21 cellular contexts compared by ENCODE assay signal in genomic region chr11:30356388-30356787, GRCh38.
"Had no signal": no experiment of that assay in that cellular context is flagged by ENCODE, and none has a peak within 500 bp of the region (broad histone marks: within the 10 kb centered on the region; RNA-seq: fewer than 3 reads in every experiment).

No MANE protein-coding gene starts in this region.

- H3K27ac ChIP-seq: colonic mucosa, esophagus muscularis mucosa, foreskin keratinocyte, gastroesophageal sphincter, heart right ventricle, left lung, lower lobe of right lung had no signal

- H3K9me3 ChIP-seq: colonic mucosa, esophagus muscularis mucosa, gastroesophageal sphincter, left lung, lower lobe of right lung, mucosa of descending colon had no signal

- H3K4me1 ChIP-seq: colonic mucosa, left lung, lower lobe of right lung had no signal

- H3K27me3 ChIP-seq: colonic mucosa, esophagus muscularis mucosa, gastroesophageal sphincter, heart right ventricle, left lung had no signal

- FAIRE-seq: endothelial cell of umbilical vein, frontal cortex, islet of Langerhans, keratinocyte had no signal

- DNase-seq: colonic mucosa; cortex of kidney; effector memory CD4-positive, alpha-beta T cell; foreskin keratinocyte; glutamatergic neuron; head of caudate nucleus; heart right ventricle; hippocampal formation; left cardiac atrium; left lung; left ventricle myocardium superior; lower lobe of right lung; mesenchymal stem cell; mucosa of descending colon; naive B cell had no signal

- H3K4me3 ChIP-seq: colonic mucosa, esophagus muscularis mucosa, gastroesophageal sphincter, heart right ventricle, left lung, lower lobe of right lung, mucosa of descending colon had no signal

- ATAC-seq: foreskin keratinocyte, gastroesophageal sphincter, heart right ventricle, left cardiac atrium, left ventricle myocardium superior, lower lobe of right lung, mucosa of descending colon had no signal

- H3K36me3 ChIP-seq: colonic mucosa, esophagus muscularis mucosa, gastroesophageal sphincter, heart right ventricle, left lung, lower lobe of right lung had no signal
